26 cellular contexts compared by ENCODE assay signal in genomic region chr15:93109370-93110105, GRCh38. TPM values are rescaled to one million over a fixed set of nuclear protein-coding genes. Genes with fewer than 3 reads are reported as not detected.
DNase-seq lines count a peak whose midpoint lies in the region; ATAC-seq, FAIRE-seq and TF ChIP-seq lines count a peak whose summit lies in the region.
"Had no signal": no experiment of that assay in that cellular context is flagged by ENCODE, and none has a peak within 500 bp of the region (broad histone marks: within the 10 kb centered on the region; RNA-seq: fewer than 3 reads in every experiment).

No MANE protein-coding gene starts in this region.

- H3K79me2 ChIP-seq in neural progenitor cell (ENCODE audit: low read depth): no peaks in the 10 kb centered on the region

- no peaks in the 10 kb centered on the region for H3K4me1 ChIP-seq in CD8-positive, alpha-beta memory T cell (ENCODE audit: insufficient read depth, low read length)
- H3K4me1 ChIP-seq in iPS-20b (ENCODE audit: insufficient read depth, low read length): peaks cover 23% of the 10 kb centered on the region
- H3K4me1 ChIP-seq in neural progenitor cell: peaks cover 22% of the 10 kb centered on the region
- H3K4me1 ChIP-seq: vagina had no signal

- H4K20me1 ChIP-seq in neural progenitor cell (ENCODE audit: low read depth): no peaks in the 10 kb centered on the region
- H4K20me1 ChIP-seq: BLaER1 treated with 17β-estradiol and CSF1 and Interleukin-3, amounts not matched to agents 10 nM and 100 nM had no signal

- H3K9ac ChIP-seq in iPS-20b (ENCODE audit: low read depth, low read length) (peak overlapping the region; percentile 21; the same call in 1 of the 2 replicates), neural progenitor cell (no peak overlapping the region)
- H3K9ac ChIP-seq: BLaER1 treated with 17β-estradiol and CSF1 and Interleukin-3, amounts not matched to agents 10 nM and 100 nM; SK-N-SH had no signal

- no peak overlapping the region for H3K4me3 ChIP-seq in CD8-positive, alpha-beta memory T cell (ENCODE audit: low read length)
- H3K4me3 ChIP-seq in iPS-20b (ENCODE audit: low read length): peak overlapping the region; percentile 56; the same call in 1 of the 2 replicates
- no peak overlapping the region for H3K4me3 ChIP-seq in neural progenitor cell
- H3K4me3 ChIP-seq: BLaER1 treated with 17β-estradiol and CSF1 and Interleukin-3, amounts not matched to agents 10 nM and 100 nM; mucosa of descending colon; psoas muscle; vagina had no signal

- H3F3A ChIP-seq in neural progenitor cell (ENCODE audit: low read depth): peaks cover 13% of the 10 kb centered on the region

- H3K9me3 Mint-ChIP-seq in CD8-positive, alpha-beta memory T cell: peaks cover 0 to 2% (median 0%) of the 10 kb centered on the region in 5 donors
- H3K9me3 Mint-ChIP-seq in WTC11 (no peaks in the 10 kb centered on the region), neural progenitor cell (peaks cover 7% of the 10 kb centered on the region)
- H3K9me3 Mint-ChIP-seq: activated naive CD4-positive, alpha-beta T cell treated with anti-CD3 and anti-CD28 coated beads, Interleukin-2, amount 10 ng/mL, durations not matched to agents 7 days and 5 days; activated T-helper 1 cell treated with anti-CD3 and anti-CD28 coated beads, Interleukin-12 subunit alpha, Interleukin-12 subunit beta, Interleukin-2, Interleukin-4 antibody, amounts not matched to agents 30 ng/mL and 10 ng/mL and 1 ng/mL, durations not matched to agents 14 hours and 24 hours and 36 hours had no signal

- ATAC-seq in WTC11: peak; percentile 43
- no peak for ATAC-seq in GM21737 (IDR thresholded peaks at IDR 0.05; ENCODE audit: unreplicated experiment)
- ATAC-seq: left ventricle myocardium superior, mucosa of descending colon had no signal

- H3K4me2 ChIP-seq in neural progenitor cell: peak overlapping the region; percentile 2
- H3K4me2 ChIP-seq: SK-N-SH had no signal

- peak overlapping the region in 6 of 7 donors; percentile 39 to 76 (median 48) for H3K4me3 Mint-ChIP-seq in CD8-positive, alpha-beta memory T cell
- H3K4me3 Mint-ChIP-seq in WTC11: peak overlapping the region; percentile 52
- no peak overlapping the region for H3K4me3 Mint-ChIP-seq in neural progenitor cell
- H3K4me3 Mint-ChIP-seq: activated naive CD4-positive, alpha-beta T cell treated with anti-CD3 and anti-CD28 coated beads, Interleukin-2, amount 10 ng/mL, durations not matched to agents 7 days and 5 days; activated T-helper 1 cell treated with anti-CD3 and anti-CD28 coated beads, Interleukin-12 subunit alpha, Interleukin-12 subunit beta, Interleukin-2, Interleukin-4 antibody, amounts not matched to agents 30 ng/mL and 10 ng/mL and 1 ng/mL, durations not matched to agents 14 hours and 24 hours and 36 hours had no signal

- H3K9me3 ChIP-seq in CD8-positive, alpha-beta memory T cell (ENCODE audit: low read length): no peaks in the 10 kb centered on the region
- H3K9me3 ChIP-seq in iPS-20b (ENCODE audit: insufficient read depth, low read depth, low read length) (no peaks in the 10 kb centered on the region), neural progenitor cell (ENCODE audit: low read depth) (no peaks in the 10 kb centered on the region)
- H3K9me3 ChIP-seq: mucosa of descending colon, psoas muscle, SK-N-SH, vagina had no signal

- H3K27ac ChIP-seq in CD8-positive, alpha-beta memory T cell (ENCODE audit: low read depth, low read length): no peak overlapping the region
- H3K27ac ChIP-seq in iPS-20b (ENCODE audit: low read length) (no peak overlapping the region), neural progenitor cell (no peak overlapping the region)
- H3K27ac ChIP-seq: BLaER1 treated with 17β-estradiol and CSF1 and Interleukin-3, amounts not matched to agents 10 nM and 100 nM; epithelial cell of prostate; psoas muscle; RWPE1; vagina had no signal

- H3K36me3 Mint-ChIP-seq in CD8-positive, alpha-beta memory T cell: peaks cover 0 to 6% (median under 1%) of the 10 kb centered on the region in 3 donors
- no peaks in the 10 kb centered on the region for H3K36me3 Mint-ChIP-seq in WTC11
- H3K36me3 Mint-ChIP-seq in neural progenitor cell: peaks cover 13% of the 10 kb centered on the region
- H3K36me3 Mint-ChIP-seq: activated naive CD4-positive, alpha-beta T cell treated with anti-CD3 and anti-CD28 coated beads, Interleukin-2, amount 10 ng/mL, durations not matched to agents 7 days and 5 days had no signal

- peaks cover 6 to 29% (median 21%) of the 10 kb centered on the region in 3 donors for H3K4me1 Mint-ChIP-seq in CD8-positive, alpha-beta memory T cell
- H3K4me1 Mint-ChIP-seq in WTC11 (peaks cover 45% of the 10 kb centered on the region), neural progenitor cell (peaks cover 11% of the 10 kb centered on the region)

- no peak for FAIRE-seq in H54 (lab: Jason Lieb, UNC)
- FAIRE-seq: astrocyte had no signal

- H3K27me3 ChIP-seq in CD8-positive, alpha-beta memory T cell (ENCODE audit: insufficient read depth, low read length, poor library complexity, severe bottlenecking): peaks cover 3% of the 10 kb centered on the region
- H3K27me3 ChIP-seq in iPS-20b (ENCODE audit: insufficient read depth, low read length) (peaks cover 33% of the 10 kb centered on the region), neural progenitor cell (peaks cover 20% of the 10 kb centered on the region)
- H3K27me3 ChIP-seq: BLaER1 treated with 17β-estradiol and CSF1 and Interleukin-3, amounts not matched to agents 10 nM and 100 nM; vagina had no signal

- peaks cover 50 to 59% of the 10 kb centered on the region in 2 donors for H3K27me3 Mint-ChIP-seq in CD8-positive, alpha-beta memory T cell
- H3K27me3 Mint-ChIP-seq in WTC11 (ENCODE audit: low read depth) (peaks cover 38% of the 10 kb centered on the region), neural progenitor cell (ENCODE audit: insufficient read depth, low read depth) (peaks cover 8% of the 10 kb centered on the region)

- no peak for TF ChIP-seq POLR2A in H54 (IDR thresholded peaks at IDR 0.05; ENCODE audit: low read depth, low read length)

- no peak overlapping the region for H2AFZ ChIP-seq in neural progenitor cell (replicated peaks)

- TF ChIP-seq CTCF in WTC11 (IDR thresholded peaks at IDR 0.05) (no peak), neural progenitor cell (IDR thresholded peaks at IDR 0.05) (no peak)

- no peaks in the 10 kb centered on the region for H3K36me3 ChIP-seq in CD8-positive, alpha-beta memory T cell (ENCODE audit: insufficient read depth, low read length)
- H3K36me3 ChIP-seq in iPS-20b (ENCODE audit: insufficient read depth, low read depth, low read length) (no peaks in the 10 kb centered on the region), neural progenitor cell (no peaks in the 10 kb centered on the region)
- H3K36me3 ChIP-seq: vagina had no signal

- DNase-seq in CD8-positive, alpha-beta memory T cell: no peak
- DNase-seq in WTC11 (ENCODE audit: low spot score) (peak; percentile 57), neural progenitor cell (ENCODE audit: low spot score) (peak; percentile 64), H54 (ENCODE audit: insufficient read length, low spot score) (no peak), T-helper 2 cell (no peak)
- DNase-seq in activated CD4-positive, CD25-positive, alpha-beta regulatory T cell treated with anti-CD3 and anti-CD28 coated beads, Interleukin-2, amount 50 U/mL, for 72 hours: no peak
- DNase-seq: ACHN; activated CD4-positive, alpha-beta T cell treated with anti-CD3 and anti-CD28 coated beads, Interleukin-2, amount 50 U/mL, for 1 hour; activated naive CD4-positive, alpha-beta T cell treated with anti-CD3 and anti-CD28 coated beads, Interleukin-2, amount 10 ng/mL, durations not matched to agents 7 days and 5 days; caudate nucleus; left ventricle myocardium superior; mucosa of descending colon; NCI-H1048; NCI-H187 treated with DMSO at 0.1 percent for 48 hours; NCI-H748 treated with DMSO at 0.1 percent for 48 hours; SK-N-SH had no signal

- CTCF ChIA-PET in CD8-positive, alpha-beta memory T cell (lab: Charles Lee): no interaction called here
- CTCF ChIA-PET in WTC11 (lab: Charles Lee): interaction anchor here (0.7 to 2.5 kb wide), 2 partner anchors 19 to 22 kb away, joined by 4 to 7 read pairs; no protein-coding TSS in a partner anchor

- POLR2A ChIA-PET in CD8-positive, alpha-beta memory T cell (lab: Charles Lee): no interaction called here
- POLR2A ChIA-PET in WTC11 (lab: Charles Lee): no interaction called here

- no peak overlapping the region for H3K27ac Mint-ChIP-seq in CD8-positive, alpha-beta memory T cell
- H3K27ac Mint-ChIP-seq in WTC11 (no peak overlapping the region), neural progenitor cell (no peak overlapping the region)
- H3K27ac Mint-ChIP-seq: activated naive CD4-positive, alpha-beta T cell treated with anti-CD3 and anti-CD28 coated beads, Interleukin-2, amount 10 ng/mL, durations not matched to agents 7 days and 5 days; activated T-helper 1 cell treated with anti-CD3 and anti-CD28 coated beads, Interleukin-12 subunit alpha, Interleukin-12 subunit beta, Interleukin-2, Interleukin-4 antibody, amounts not matched to agents 30 ng/mL and 10 ng/mL and 1 ng/mL, durations not matched to agents 14 hours and 24 hours and 36 hours had no signal

TF ChIP-seq in WTC11, 78 proteins besides CTCF, POLR2A, EP300 and RAD21:
- TF ChIP-seq NR2C2 (CRISPR knock-in tag; IDR thresholded peaks at IDR 0.05) (0 out of 2 replicates have a peak, but pooled peaks have one; percentile 50), GABPB1 (CRISPR knock-in tag; IDR thresholded peaks at IDR 0.05) (no peak), MAX (CRISPR knock-in tag; IDR thresholded peaks at IDR 0.05) (no peak), NR3C1 (CRISPR knock-in tag; conservative IDR thresholded peaks at IDR 0.05; ENCODE audit: low read depth) (no peak), ZNF317 (CRISPR knock-in tag; IDR thresholded peaks at IDR 0.05; ENCODE audit: borderline replicate concordance, low read depth) (no peak), HMGA2 (CRISPR knock-in tag; IDR thresholded peaks at IDR 0.05) (no peak)

RNA-seq across cellular contexts. Expression of gene RGMA, which starts 20.5 kb away (rescaled TPM):
- under 1 TPM; 0.20 TPM for total RNA-seq in CD8-positive, alpha-beta memory T cell
- not detected for polyA plus RNA-seq in CD8-positive, alpha-beta memory T cell
- total RNA-seq in WTC11 (2021) (36.9 to 47.2 TPM (median 37.7 TPM) in 3 replicates), neural progenitor cell (ENCODE audit: low replicate concordance) (41.4 and 85.1 TPM in 2 replicates)
- total RNA-seq: T-helper 2 cell treated with Interferon-gamma antibody and Interleukin-4, amounts not matched to agents 100 ng/mL and 5 ng/mL, for 36 hours had no signal

Comparison
In these comparisons a context has a peak if more than half of its experiments do, and no peak if none do; other contexts are left out.
1. DNase-seq: peak in WTC11 (single experiment) and neural progenitor cell (single experiment); none in CD8-positive, alpha-beta memory T cell (0 of 5), H54 (single experiment), T-helper 2 cell (0 of 5) and activated CD4-positive, CD25-positive, alpha-beta regulatory T cell treated with anti-CD3 and anti-CD28 coated beads, Interleukin-2, amount 50 U/mL, for 72 hours (single experiment).
2. RNA of gene RGMA, which starts 20.5 kb away (total RNA-seq): 36.9 to 47.2 TPM in WTC11 and 41.4 to 85.1 TPM in neural progenitor cell; 0.20 TPM in CD8-positive, alpha-beta memory T cell; every median in the first group is over 10 times any median in the second.